Comparison of ENCODE assay signal across 11 cellular contexts in genomic region chr7:43071604-43072003, GRCh38. TPM values are rescaled to one million over a fixed set of nuclear protein-coding genes. Genes with fewer than 3 reads are reported as not detected.
DNase-seq lines count a peak whose midpoint lies in the region; ATAC-seq and TF ChIP-seq lines count a peak whose summit lies in the region.
"Had no signal": no experiment of that assay in that cellular context is flagged by ENCODE, and none has a peak within 500 bp of the region (broad histone marks: within the 10 kb centered on the region; RNA-seq: fewer than 3 reads in every experiment).

No MANE protein-coding gene starts in this region.

- CTCF ChIA-PET in HEK293T (lab: Yijun Ruan, JAX): interaction anchor here (0.6 to 1.2 kb wide), 3 partner anchors 17 to 147 kb away, joined by 3 to 4 read pairs (median 3); no protein-coding TSS in a partner anchor

- no peak for ATAC-seq in activated naive CD8-positive, alpha-beta T cell treated with anti-CD3 and anti-CD28 coated beads, Interleukin-2, amount 10 ng/mL, durations not matched to agents 7 days and 5 days (ENCODE audit: low read depth)
- ATAC-seq in HG03432 (IDR thresholded peaks at IDR 0.05; ENCODE audit: unreplicated experiment) (no peak), left ventricle myocardium superior (no peak)

- POLR2A ChIA-PET in activated naive CD8-positive, alpha-beta T cell treated with anti-CD3 and anti-CD28 coated beads, Interleukin-2, amount 10 ng/mL, durations not matched to agents 7 days and 5 days (lab: Charles Lee): no interaction called here
- POLR2A ChIA-PET in HEK293T (lab: Yijun Ruan, JAX): no interaction called here

- peaks cover 2% of the 10 kb centered on the region for H3K9me3 Mint-ChIP-seq in activated naive CD8-positive, alpha-beta T cell treated with anti-CD3 and anti-CD28 coated beads, Interleukin-2, amount 10 ng/mL, durations not matched to agents 7 days and 5 days
- peaks cover 7% of the 10 kb centered on the region for H3K9me3 Mint-ChIP-seq in mesothelial cell of epicardium

- no peak for TF ChIP-seq CTCF in mesothelial cell of epicardium (IDR thresholded peaks at IDR 0.05; ENCODE audit: unreplicated experiment)

- H3K36me3 Mint-ChIP-seq in activated naive CD8-positive, alpha-beta T cell treated with anti-CD3 and anti-CD28 coated beads, Interleukin-2, amount 10 ng/mL, durations not matched to agents 7 days and 5 days: no peaks in the 10 kb centered on the region
- H3K36me3 Mint-ChIP-seq in mesothelial cell of epicardium: peaks cover 1% of the 10 kb centered on the region

- H3K27ac Mint-ChIP-seq in activated naive CD8-positive, alpha-beta T cell treated with anti-CD3 and anti-CD28 coated beads, Interleukin-2, amount 10 ng/mL, durations not matched to agents 7 days and 5 days: peak overlapping the region; percentile 22
- peak overlapping the region; percentile 85 for H3K27ac Mint-ChIP-seq in mesothelial cell of epicardium

- H3K4me1 Mint-ChIP-seq in activated naive CD8-positive, alpha-beta T cell treated with anti-CD3 and anti-CD28 coated beads, Interleukin-2, amount 10 ng/mL, durations not matched to agents 7 days and 5 days: no peaks in the 10 kb centered on the region
- peaks cover 21% of the 10 kb centered on the region for H3K4me1 Mint-ChIP-seq in mesothelial cell of epicardium

- DNase-seq in Daoy (ENCODE audit: low read depth) (peak; percentile 65), HS-27A (ENCODE audit: low read depth) (peak; percentile 1), mesothelial cell of epicardium (ENCODE audit: low spot score in 2 of 2, unreplicated experiment in 2 of 2) (no peak), left ventricle myocardium superior (no peak), HEK293T (ENCODE audit: extremely low spot score) (no peak), NCI-H524 treated with DMSO at 0.1 percent for 48 hours (lab: John Stamatoyannopoulos, UW) (no peak)
- DNase-seq in activated naive CD8-positive, alpha-beta T cell treated with anti-CD3 and anti-CD28 coated beads, Interleukin-2, amount 10 ng/mL, durations not matched to agents 7 days and 5 days: no peak
- DNase-seq: NCI-H774, transverse colon had no signal

- H3K27me3 Mint-ChIP-seq in activated naive CD8-positive, alpha-beta T cell treated with anti-CD3 and anti-CD28 coated beads, Interleukin-2, amount 10 ng/mL, durations not matched to agents 7 days and 5 days: peaks cover 10% of the 10 kb centered on the region
- peaks cover 3% of the 10 kb centered on the region for H3K27me3 Mint-ChIP-seq in mesothelial cell of epicardium (ENCODE audit: low read depth)

- H3K4me3 Mint-ChIP-seq in activated naive CD8-positive, alpha-beta T cell treated with anti-CD3 and anti-CD28 coated beads, Interleukin-2, amount 10 ng/mL, durations not matched to agents 7 days and 5 days: no peak overlapping the region
- no peak overlapping the region for H3K4me3 Mint-ChIP-seq in mesothelial cell of epicardium

- intact Hi-C loops in left ventricle myocardium superior (cut with micrococcal nuclease): no loop called here

TF ChIP-seq in HEK293T, 16 proteins besides CTCF, POLR2A, EP300 and RAD21:
- TF ChIP-seq ARNT (IDR thresholded peaks at IDR 0.05): no peak
- no peak for TF ChIP-seq L3MBTL2 (conservative IDR thresholded peaks at IDR 0.05)
- no peak for TF ChIP-seq FOXM1 (IDR thresholded peaks at IDR 0.05; ENCODE audit: borderline replicate concordance)
TF ChIP-seq in HEK293T: peak in this region for 0.

RNA-seq across cellular contexts. Expression of gene HECW1, which starts 40.8 kb away (rescaled TPM):
- 3.7 and 16.3 TPM in 2 replicates for total RNA-seq in Daoy (2014; rRNA removed; shearing (Covaris generic))
- total RNA-seq in activated naive CD8-positive, alpha-beta T cell treated with anti-CD3 and anti-CD28 coated beads, Interleukin-2, amount 10 ng/mL, durations not matched to agents 7 days and 5 days: not detected
- 1.0 to 1.9 TPM (median 1.4 TPM) in 3 replicates for total RNA-seq in mesothelial cell of epicardium
- not detected for total RNA-seq in left ventricle myocardium superior
- total RNA-seq: cardiac septum had no signal

Comparison
In these comparisons a context has a peak if more than half of its experiments do, and no peak if none do; other contexts are left out.
1. DNase-seq: peak in Daoy (single experiment) and HS-27A (single experiment); none in activated naive CD8-positive, alpha-beta T cell treated with anti-CD3 and anti-CD28 coated beads, Interleukin-2, amount 10 ng/mL, durations not matched to agents 7 days and 5 days (single experiment), mesothelial cell of epicardium (0 of 2), left ventricle myocardium superior (single experiment), HEK293T (single experiment) and NCI-H524 treated with DMSO at 0.1 percent for 48 hours (single experiment).